27 cellular contexts compared by ENCODE assay signal in the genomic region with DNA sequence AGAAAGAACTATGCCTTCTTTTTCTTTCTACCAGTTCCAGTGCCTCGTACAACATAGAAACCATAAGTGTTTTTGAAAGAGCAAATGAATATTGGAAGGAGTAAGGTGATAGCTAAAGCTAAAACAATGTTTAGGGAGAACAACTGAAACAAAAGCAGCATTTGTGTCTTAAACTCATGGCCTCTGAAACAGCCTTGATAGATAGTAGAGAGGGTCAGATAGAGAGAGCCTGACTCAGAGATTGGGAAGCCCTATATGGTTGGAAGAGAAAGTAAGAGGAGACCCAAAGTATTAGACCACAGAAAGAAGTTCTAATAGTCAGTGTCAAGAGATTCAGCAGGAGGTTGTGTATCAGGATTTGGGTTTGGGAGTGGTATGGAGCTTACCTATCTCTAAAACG.
DNase-seq lines count a peak whose midpoint lies in the region; ATAC-seq and TF ChIP-seq lines count a peak whose summit lies in the region.
"Had no signal": no experiment of that assay in that cellular context is flagged by ENCODE, and none has a peak within 500 bp of the region (broad histone marks: within the 10 kb centered on the region; RNA-seq: fewer than 3 reads in every experiment).

No MANE protein-coding gene starts in this region.

- no peaks in the 10 kb centered on the region for H3K9me3 ChIP-seq in heart right ventricle
- H3K9me3 ChIP-seq in SK-N-MC (ENCODE audit: low read depth, low read length), result no peaks in the 10 kb centered on the region
- H3K9me3 ChIP-seq in smooth muscle cell (replicated peaks; ENCODE audit: low read depth), result no peaks in the 10 kb centered on the region
- H3K9me3 ChIP-seq: adrenal gland, esophagus squamous epithelium had no signal

- no peaks in the 10 kb centered on the region for H3K27me3 ChIP-seq in heart right ventricle
- no peaks in the 10 kb centered on the region for H3K27me3 ChIP-seq in foreskin keratinocyte
- H3K27me3 ChIP-seq in smooth muscle cell (ENCODE audit: low read depth), result no peaks in the 10 kb centered on the region
- H3K27me3 ChIP-seq: adrenal gland, esophagus squamous epithelium, upper lobe of left lung had no signal

- H3K79me2 ChIP-seq in smooth muscle cell (ENCODE audit: low read depth), result no peaks in the 10 kb centered on the region
- H3K79me2 ChIP-seq: parathyroid adenoma had no signal

- intact Hi-C loops in heart right ventricle (cut with DNase I) (no loop called here), left ventricle myocardium superior (cut with micrococcal nuclease) (no loop called here)

- TF ChIP-seq CTCF in heart right ventricle (IDR thresholded peaks at IDR 0.05) (no peak), foreskin keratinocyte (conservative IDR thresholded peaks at IDR 0.05) (no peak), smooth muscle cell (IDR thresholded peaks at IDR 0.05; ENCODE audit: borderline replicate concordance, insufficient read depth, poor library complexity, severe bottlenecking) (no peak)

- DNase-seq in heart right ventricle (no peak), left ventricle myocardium superior (no peak), SK-N-MC (ENCODE audit: low read depth, low spot score) (no peak), foreskin keratinocyte (peak; percentile 27 to 62), smooth muscle cell (lab: John Stamatoyannopoulos, UW; ENCODE audit: unreplicated experiment) (no peak), NCI-H510A treated with DMSO at 0.1 percent for 48 hours (lab: John Stamatoyannopoulos, UW) (no peak), GF-D8 (lab: John Stamatoyannopoulos, UW) (no peak)
- DNase-seq in activated naive CD4-positive, alpha-beta T cell treated with anti-CD3 and anti-CD28 coated beads, Interleukin-2, amount 50 U/mL, for 16 hours, result no peak
- DNase-seq: 8988T; activated CD4-positive, alpha-beta T cell treated with anti-CD3 and anti-CD28 coated beads, Interleukin-2, amount 10 ng/mL, durations not matched to agents 24 days and 14 days; activated CD8-positive, alpha-beta memory T cell treated with anti-CD3 and anti-CD28 coated beads, Interleukin-2, amount 50 U/mL, for 4 hours; activated effector memory CD4-positive, alpha-beta T cell treated with anti-CD3 and anti-CD28 coated beads, Interleukin-2, amount 50 U/mL, for 16 hours; adrenal gland; DMS153; effector CD4-positive, alpha-beta T cell; esophagus squamous epithelium; head of caudate nucleus; naive thymus-derived CD8-positive, alpha-beta T cell; NCI-H187; stimulated activated CD4-positive, alpha-beta T cell treated with anti-CD3 and anti-CD28 coated beads, Interleukin-4, amount 100 ng/mL, for 1 hour; stimulated activated naive CD8-positive, alpha-beta T cell treated with anti-CD3 and anti-CD28 coated beads, Interleukin-15, amount 100 ng/mL, for 72 hours; T-cell; upper lobe of left lung had no signal

- H3K36me3 ChIP-seq in heart right ventricle (no peaks in the 10 kb centered on the region), SK-N-MC (ENCODE audit: insufficient read depth, low read length) (no peaks in the 10 kb centered on the region), smooth muscle cell (ENCODE audit: low read depth) (no peaks in the 10 kb centered on the region)
- H3K36me3 ChIP-seq: adrenal gland, esophagus squamous epithelium, upper lobe of left lung had no signal

- H3K4me3 ChIP-seq in heart right ventricle, result no peak overlapping the region
- peak overlapping the region; percentile 21; the same call in 1 of the 2 replicates for H3K4me3 ChIP-seq in SK-N-MC
- no peak overlapping the region for H3K4me3 ChIP-seq in smooth muscle cell
- H3K4me3 ChIP-seq: adrenal gland, esophagus squamous epithelium, skin epidermis, upper lobe of left lung had no signal

- peak overlapping the region; percentile 49 for H3K4me2 ChIP-seq in smooth muscle cell

- peak overlapping the region; percentile 11 for H2AFZ ChIP-seq in smooth muscle cell (ENCODE audit: low read depth)
- H2AFZ ChIP-seq: parathyroid adenoma had no signal

- peaks cover 0 to 24% (median 0%) of the 10 kb centered on the region in 9 donors for H3K4me1 ChIP-seq in heart right ventricle
- H3K4me1 ChIP-seq in foreskin keratinocyte, result peaks cover 26% of the 10 kb centered on the region
- H3K4me1 ChIP-seq in smooth muscle cell (ENCODE audit: low read depth), result peaks cover 6% of the 10 kb centered on the region
- H3K4me1 ChIP-seq: adrenal gland, parathyroid adenoma, upper lobe of left lung had no signal

- H3K27ac ChIP-seq in heart right ventricle (peak overlapping the region in 6 of 10 donors; percentile 21 to 89 (median 80)), SK-N-MC (peak overlapping the region; percentile 72), foreskin keratinocyte (peak overlapping the region; percentile 25), smooth muscle cell (ENCODE audit: low read depth) (peak overlapping the region; percentile 92)
- H3K27ac ChIP-seq: adrenal gland, C4-2B, esophagus squamous epithelium, HL-60, parathyroid adenoma, upper lobe of left lung had no signal

- 74 to 77% methylated on average over 2 of the region's 2 CpGs for WGBS in heart right ventricle, 2 donors
- 84% methylated on average over 2 of the region's 2 CpGs for WGBS in smooth muscle cell (ENCODE audit: low lambda C conversion rate)

- no peak for ATAC-seq in heart right ventricle
- no peak for ATAC-seq in left ventricle myocardium superior
- no peak for ATAC-seq in foreskin keratinocyte
- ATAC-seq: naive thymus-derived CD8-positive, alpha-beta T cell; stimulated activated naive CD8-positive, alpha-beta T cell treated with anti-CD3 and anti-CD28 coated beads, Interleukin-15, amount 100 ng/mL, for 72 hours; T-cell had no signal

- no peaks in the 10 kb centered on the region for H4K20me1 ChIP-seq in smooth muscle cell (ENCODE audit: low read depth)

- peaks cover 4% of the 10 kb centered on the region for H3F3A ChIP-seq in smooth muscle cell (ENCODE audit: low read depth)

- H3K9ac ChIP-seq in SK-N-MC (ENCODE audit: insufficient read length) (no peak overlapping the region), smooth muscle cell (ENCODE audit: low read depth) (peak overlapping the region; percentile 28)
- H3K9ac ChIP-seq: parathyroid adenoma had no signal

Comparison
In these comparisons a context has a peak if more than half of its experiments do, and no peak if none do; other contexts are left out.
1. DNase-seq: peak in foreskin keratinocyte (2 of 2); none in heart right ventricle (0 of 2), left ventricle myocardium superior (single experiment), SK-N-MC (single experiment), smooth muscle cell (single experiment), NCI-H510A treated with DMSO at 0.1 percent for 48 hours (single experiment), activated naive CD4-positive, alpha-beta T cell treated with anti-CD3 and anti-CD28 coated beads, Interleukin-2, amount 50 U/mL, for 16 hours (single experiment) and GF-D8 (single experiment).
2. H3K27ac ChIP-seq: peak in every context shown above with its lines; median percentile 92 in smooth muscle cell; 80 in heart right ventricle; 72 in SK-N-MC; 25 in foreskin keratinocyte.